11 cellular contexts compared by ENCODE assay signal in the genomic region with DNA sequence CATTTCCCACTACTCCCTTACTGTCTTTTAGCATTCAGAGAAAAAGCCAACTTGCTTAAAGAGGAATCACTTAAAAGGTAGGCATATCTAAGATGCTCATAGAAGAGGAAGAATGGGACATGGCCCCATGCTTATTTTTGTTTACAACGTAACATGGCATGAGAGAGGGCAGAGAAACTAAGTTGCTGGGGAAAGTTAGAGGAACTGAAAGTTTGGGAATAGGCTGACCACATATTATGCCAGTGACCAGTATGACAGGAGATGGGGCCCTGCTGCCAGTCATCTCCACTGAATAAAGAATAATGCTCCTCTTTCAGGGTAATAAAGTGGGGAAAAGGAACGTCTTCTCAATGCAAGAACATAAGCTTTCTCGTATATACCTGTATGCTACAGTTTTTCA. TPM values are rescaled to one million over a fixed set of nuclear protein-coding genes. Genes with fewer than 3 reads are reported as not detected.
A peak's percentile ranks its signal among the peaks of the same experiment; 100 is the strongest.
DNase-seq lines count a peak whose midpoint lies in the region; ATAC-seq and TF ChIP-seq lines count a peak whose summit lies in the region.
"Had no signal": no experiment of that assay in that cellular context is flagged by ENCODE, and none has a peak within 500 bp of the region (broad histone marks: within the 10 kb centered on the region; RNA-seq: fewer than 3 reads in every experiment).

No MANE protein-coding gene starts in this region.

- H3K36me3 Mint-ChIP-seq in activated CD4-positive, alpha-beta T cell treated with anti-CD3 and anti-CD28 coated beads for 36 hours (ENCODE audit: low read depth) = peaks cover 3% of the 10 kb centered on the region
- no peaks in the 10 kb centered on the region for H3K36me3 Mint-ChIP-seq in T-helper 17 cell (ENCODE audit: low read depth)
- no peaks in the 10 kb centered on the region for H3K36me3 Mint-ChIP-seq in stimulated activated memory B cell treated with anti-CD40 and anti-IgM and Interleukin-4, amounts not matched to agents 10 μg/mL and 1 μg/mL and 100 μg/mL, for 72 hours

- intact Hi-C loops in activated CD4-positive, alpha-beta T cell treated with anti-CD3 and anti-CD28 coated beads for 36 hours (cut with DNase I, micrococcal nuclease) = loop anchor here (2.0 to 10.0 kb wide), 3 partner anchors 77 to 1819 kb away; a partner anchor contains a TSS

- CTCF ChIA-PET in activated CD4-positive, alpha-beta T cell treated with anti-CD3 and anti-CD28 coated beads for 36 hours (lab: Charles Lee) = interaction anchor here (0.9 to 2.9 kb wide), 3 partner anchors 8 to 60 kb away, joined by 3 to 12 read pairs (median 4); no protein-coding TSS in a partner anchor

- no peak for TF ChIP-seq POLR2A in GM18505 (IDR thresholded peaks at IDR 0.05; ENCODE audit: borderline replicate concordance, extremely low read depth, insufficient read depth, insufficient read length)

- no peak overlapping the region for H3K27ac Mint-ChIP-seq in activated CD4-positive, alpha-beta T cell treated with anti-CD3 and anti-CD28 coated beads for 36 hours
- H3K27ac Mint-ChIP-seq in T-helper 17 cell = peak overlapping the region; percentile 98
- no peak overlapping the region for H3K27ac Mint-ChIP-seq in stimulated activated memory B cell treated with anti-CD40 and anti-IgM and Interleukin-4, amounts not matched to agents 10 μg/mL and 1 μg/mL and 100 μg/mL, for 72 hours

- peak overlapping the region; percentile 4 for H3K4me3 ChIP-seq in iPS-11a (ENCODE audit: low read depth, low read length)

- POLR2A ChIA-PET in activated CD4-positive, alpha-beta T cell treated with anti-CD3 and anti-CD28 coated beads for 36 hours (lab: Charles Lee) = no interaction called here

- H3K4me3 Mint-ChIP-seq in activated CD4-positive, alpha-beta T cell treated with anti-CD3 and anti-CD28 coated beads for 36 hours = peak overlapping the region; percentile 82
- H3K4me3 Mint-ChIP-seq in T-helper 17 cell = peak overlapping the region; percentile 93
- peak overlapping the region; percentile 30 for H3K4me3 Mint-ChIP-seq in stimulated activated memory B cell treated with anti-CD40 and anti-IgM and Interleukin-4, amounts not matched to agents 10 μg/mL and 1 μg/mL and 100 μg/mL, for 72 hours

- H3K9me3 ChIP-seq in T-helper 17 cell (ENCODE audit: control insufficient read depth, low read length, poor library complexity, severe bottlenecking) = no peaks in the 10 kb centered on the region

- H3K9me3 Mint-ChIP-seq in activated CD4-positive, alpha-beta T cell treated with anti-CD3 and anti-CD28 coated beads for 36 hours (ENCODE audit: low read depth) = no peaks in the 10 kb centered on the region
- H3K9me3 Mint-ChIP-seq in stimulated activated memory B cell treated with anti-CD40 and anti-IgM and Interleukin-4, amounts not matched to agents 10 μg/mL and 1 μg/mL and 100 μg/mL, for 72 hours = no peaks in the 10 kb centered on the region

- no peak for ATAC-seq in activated CD4-positive, alpha-beta T cell treated with anti-CD3 and anti-CD28 coated beads for 36 hours
- ATAC-seq in T-helper 17 cell = no peak
- no peak for ATAC-seq in stimulated activated memory B cell treated with anti-CD40 and anti-IgM and Interleukin-4, amounts not matched to agents 10 μg/mL and 1 μg/mL and 100 μg/mL, for 72 hours
- no peak for ATAC-seq in GM18505 (IDR thresholded peaks at IDR 0.05; ENCODE audit: unreplicated experiment)
- no peak for ATAC-seq in HG03469 (IDR thresholded peaks at IDR 0.05; ENCODE audit: unreplicated experiment)
- no peak for ATAC-seq in left lobe of liver

- H3K27me3 Mint-ChIP-seq in activated CD4-positive, alpha-beta T cell treated with anti-CD3 and anti-CD28 coated beads for 36 hours = no peaks in the 10 kb centered on the region
- no peaks in the 10 kb centered on the region for H3K27me3 Mint-ChIP-seq in T-helper 17 cell
- no peaks in the 10 kb centered on the region for H3K27me3 Mint-ChIP-seq in stimulated activated memory B cell treated with anti-CD40 and anti-IgM and Interleukin-4, amounts not matched to agents 10 μg/mL and 1 μg/mL and 100 μg/mL, for 72 hours

- no peak for DNase-seq in activated CD4-positive, alpha-beta T cell treated with anti-CD3 and anti-CD28 coated beads for 36 hours
- no peak for DNase-seq in activated CD4-positive, alpha-beta T cell treated with anti-CD3 and anti-CD28 coated beads for 48 hours
- DNase-seq in T-helper 17 cell (no peak), left lobe of liver (ENCODE audit: low spot score) (no peak)
- DNase-seq: activated CD4-positive, alpha-beta T cell treated with anti-CD3 and anti-CD28 coated beads, Interleukin-2, amount 50 U/mL, for 48 hours; retina; stimulated activated CD8-positive, alpha-beta memory T cell treated with anti-CD3 and anti-CD28 coated beads, Interleukin-4, amount 100 ng/mL, for 48 hours had no signal

- H3K4me1 Mint-ChIP-seq in activated CD4-positive, alpha-beta T cell treated with anti-CD3 and anti-CD28 coated beads for 36 hours = peaks cover 66% of the 10 kb centered on the region
- H3K4me1 Mint-ChIP-seq in T-helper 17 cell = peaks cover 58% of the 10 kb centered on the region
- peaks cover 51% of the 10 kb centered on the region for H3K4me1 Mint-ChIP-seq in stimulated activated memory B cell treated with anti-CD40 and anti-IgM and Interleukin-4, amounts not matched to agents 10 μg/mL and 1 μg/mL and 100 μg/mL, for 72 hours

RNA-seq across cellular contexts. Expression of a gene that starts 1.9 kb away (rescaled TPM):
- 1 to 10 TPM; 4.3 to 5.0 TPM for total RNA-seq in activated CD4-positive, alpha-beta T cell treated with anti-CD3 and anti-CD28 coated beads for 36 hours
- 1 to 10 TPM; 5.9 to 7.7 TPM for total RNA-seq in T-helper 17 cell
- 7.0 TPM for total RNA-seq in left lobe of liver

RNA-seq across cellular contexts. Expression of a gene that starts 2.3 kb away (rescaled TPM):
- total RNA-seq in activated CD4-positive, alpha-beta T cell treated with anti-CD3 and anti-CD28 coated beads for 36 hours = under 1 TPM; 0.21 to 0.30 TPM
- 1 to 10 TPM; 5.7 to 9.2 TPM for total RNA-seq in T-helper 17 cell
- 3.7 TPM for total RNA-seq in left lobe of liver

RNA-seq across cellular contexts. Expression of a gene that starts 15.4 kb away (rescaled TPM):
- 1 to 10 TPM; 8.0 to 9.8 TPM for total RNA-seq in activated CD4-positive, alpha-beta T cell treated with anti-CD3 and anti-CD28 coated beads for 36 hours
- 10 to 100 TPM; 18.2 to 20.1 TPM for total RNA-seq in T-helper 17 cell
- 20.6 TPM for total RNA-seq in left lobe of liver

Comparison
In these comparisons a context has a peak if more than half of its experiments do, and no peak if none do; other contexts are left out.
1. H3K4me3 Mint-ChIP-seq: peak in every context shown above with its lines; median percentile 93 in T-helper 17 cell; 82 in activated CD4-positive, alpha-beta T cell treated with anti-CD3 and anti-CD28 coated beads for 36 hours; 30 in stimulated activated memory B cell treated with anti-CD40 and anti-IgM and Interleukin-4, amounts not matched to agents 10 μg/mL and 1 μg/mL and 100 μg/mL, for 72 hours.